ENCODE assay signal across 15 cellular contexts in the genomic region with DNA sequence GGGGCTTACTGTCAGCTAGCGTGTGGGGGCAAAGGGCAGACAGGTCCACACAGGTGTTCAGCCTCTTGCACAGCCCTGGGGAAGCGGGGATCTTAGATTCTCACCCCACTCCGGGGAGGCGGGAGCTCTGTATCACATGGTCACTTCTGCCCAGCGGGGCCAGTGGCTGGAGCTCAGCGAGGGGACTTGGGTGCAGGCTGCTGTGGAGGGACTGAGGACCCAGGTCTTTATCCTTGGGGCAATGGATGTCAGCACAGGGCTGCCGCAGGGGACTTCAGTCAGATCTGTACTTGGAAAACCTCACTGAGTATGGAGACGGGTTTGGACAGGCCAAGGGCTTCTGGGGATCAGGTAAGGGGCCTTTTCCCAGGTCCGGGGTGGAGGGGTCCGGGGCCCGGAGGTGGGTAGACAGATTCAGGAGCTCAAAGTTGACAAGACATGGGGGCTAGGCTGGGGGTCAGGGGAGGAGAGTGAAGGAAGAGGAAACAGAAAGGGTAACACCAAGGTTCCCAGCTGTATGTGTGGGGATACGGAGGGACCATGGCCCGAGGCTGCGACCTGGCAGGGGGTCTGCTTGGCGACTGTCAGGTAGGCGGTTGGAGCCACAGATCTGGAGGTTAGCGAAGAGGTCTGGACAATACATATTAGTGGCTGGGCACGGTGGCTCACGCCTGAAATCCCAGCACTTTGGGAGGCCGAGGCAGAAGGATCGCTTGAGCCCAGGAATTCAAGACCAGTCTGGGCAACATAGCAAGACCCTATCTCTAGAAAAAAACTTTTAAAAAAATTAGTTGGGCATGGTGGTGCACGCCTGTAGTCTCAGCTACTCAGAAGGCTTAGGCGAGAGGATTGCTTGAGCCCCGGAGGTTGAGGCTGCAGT. TPM values are rescaled to one million over a fixed set of nuclear protein-coding genes. Genes with fewer than 3 reads are reported as not detected.
DNase-seq lines count a peak whose midpoint lies in the region; ATAC-seq and TF ChIP-seq lines count a peak whose summit lies in the region.
"Had no signal": no experiment of that assay in that cellular context is flagged by ENCODE, and none has a peak within 500 bp of the region (broad histone marks: within the 10 kb centered on the region; RNA-seq: fewer than 3 reads in every experiment).

No MANE protein-coding gene starts in this region.

- H3K36me3 ChIP-seq in left ventricle myocardium inferior, result no peaks in the 10 kb centered on the region
- H3K36me3 ChIP-seq: ascending aorta, esophagus muscularis mucosa, pancreas, SJCRH30, vagina had no signal

- intact Hi-C loops in right cardiac atrium (cut with DNase I) (loop anchor here in 1 of 4 donors (5.0 kb wide), 1 partner anchor 77 kb away; no protein-coding TSS in a partner anchor), left ventricle myocardium inferior (cut with micrococcal nuclease) (loop anchor here (5.0 kb wide), 1 partner anchor 82 kb away; no protein-coding TSS in a partner anchor)

- ATAC-seq in right cardiac atrium, result no peak
- ATAC-seq in naive thymus-derived CD8-positive, alpha-beta T cell, result no peak
- ATAC-seq: pancreas had no signal

- H3K4me1 Mint-ChIP-seq in naive thymus-derived CD8-positive, alpha-beta T cell, result peaks cover 20 to 47% (median 40%) of the 10 kb centered on the region in 4 donors

- POLR2A ChIA-PET in naive thymus-derived CD8-positive, alpha-beta T cell (lab: Charles Lee), result interaction anchor here (1.1 to 3.3 kb wide), 5 partner anchors 9 to 28 kb away, joined by 3 to 10 read pairs (median 3); a partner anchor contains a TSS

- peak overlapping the region; percentile 54 to 99 (median 97) for H3K27ac Mint-ChIP-seq in naive thymus-derived CD8-positive, alpha-beta T cell
- H3K27ac Mint-ChIP-seq: stimulated activated naive CD8-positive, alpha-beta T cell treated with anti-CD3 and anti-CD28 coated beads, Interleukin-15, Interleukin-2, amounts not matched to agents 100 ng/mL and 50 ng/mL, for 24 hours had no signal

- peak overlapping the region in 6 of 10 donors; percentile 24 to 93 (median 37) for H3K4me3 Mint-ChIP-seq in naive thymus-derived CD8-positive, alpha-beta T cell
- H3K4me3 Mint-ChIP-seq: stimulated activated naive CD8-positive, alpha-beta T cell treated with anti-CD3 and anti-CD28 coated beads, Interleukin-15, Interleukin-2, amounts not matched to agents 100 ng/mL and 50 ng/mL, for 24 hours had no signal

- H3K27me3 Mint-ChIP-seq in naive thymus-derived CD8-positive, alpha-beta T cell, result no peaks in the 10 kb centered on the region
- H3K27me3 Mint-ChIP-seq: stimulated activated naive CD8-positive, alpha-beta T cell treated with anti-CD3 and anti-CD28 coated beads, Interleukin-15, Interleukin-2, amounts not matched to agents 100 ng/mL and 50 ng/mL, for 24 hours had no signal

- H3K4me1 ChIP-seq in right cardiac atrium (ENCODE audit: control insufficient read depth, insufficient read depth, low read length) (no peaks in the 10 kb centered on the region), left ventricle myocardium inferior (peaks cover 47% of the 10 kb centered on the region)
- H3K4me1 ChIP-seq: pancreas had no signal

- H3K27me3 ChIP-seq in right cardiac atrium (ENCODE audit: control insufficient read depth, insufficient read depth) (no peaks in the 10 kb centered on the region), left ventricle myocardium inferior (ENCODE audit: low read depth) (no peaks in the 10 kb centered on the region)
- H3K27me3 ChIP-seq: ascending aorta, esophagus muscularis mucosa, vagina had no signal

- in situ Hi-C loops in KBM-7 (cut with MboI; ENCODE audit: low pct_unique_long_range_greater_than_20kb, low sequenced_read_pairs), result no loop called here

- TF ChIP-seq CTCF in left ventricle myocardium inferior (IDR thresholded peaks at IDR 0.05; ENCODE audit: borderline replicate concordance), result no peak
- no peak for TF ChIP-seq CTCF in coronary artery (IDR thresholded peaks at IDR 0.05)

- DNase-seq in right cardiac atrium (peak in 2 of 3 donors; percentile 37 to 49), left ventricle myocardium inferior (no peak), coronary artery (ENCODE audit: low spot score) (peak; percentile 66), HUDEP-2 (lab: John Stamatoyannopoulos, UW; ENCODE audit: unreplicated experiment in 76 of 76) (no peak), KBM-7 (no peak), SHP77 treated with DMSO at 0.1 percent for 48 hours (lab: John Stamatoyannopoulos, UW) (no peak)
- no peak for DNase-seq in naive thymus-derived CD8-positive, alpha-beta T cell
- no peak for DNase-seq in effector CD8-positive, alpha-beta T cell (lab: John Stamatoyannopoulos, UW)
- DNase-seq: NCI-H1694 treated with DMSO at 0.1 percent for 48 hours had no signal

- no peak overlapping the region for H3K27ac ChIP-seq in right cardiac atrium (ENCODE audit: low read length)
- H3K27ac ChIP-seq in left ventricle myocardium inferior (replicated peaks), result no peak overlapping the region
- H3K27ac ChIP-seq in coronary artery, result no peak overlapping the region
- H3K27ac ChIP-seq: pancreas, SJCRH30 had no signal

- H3K9me3 Mint-ChIP-seq in naive thymus-derived CD8-positive, alpha-beta T cell, result peaks cover 0 to 5% (median 0%) of the 10 kb centered on the region in 9 donors

- H3K9me3 ChIP-seq in right cardiac atrium (ENCODE audit: control insufficient read depth, low read length) (no peaks in the 10 kb centered on the region), left ventricle myocardium inferior (replicated peaks) (peaks cover 7% of the 10 kb centered on the region)
- H3K9me3 ChIP-seq: ascending aorta, esophagus muscularis mucosa, pancreas, vagina had no signal

- no peak overlapping the region for H3K4me3 ChIP-seq in right cardiac atrium (ENCODE audit: low read length)
- H3K4me3 ChIP-seq in left ventricle myocardium inferior, result no peak overlapping the region
- no peak overlapping the region for H3K4me3 ChIP-seq in coronary artery
- H3K4me3 ChIP-seq: ascending aorta, esophagus muscularis mucosa, pancreas, vagina had no signal

- WGBS in right cardiac atrium, result 85% methylated on average over 24 of the region's 24 CpGs

- peaks cover 0 to 3% (median 0%) of the 10 kb centered on the region in 3 donors for H3K36me3 Mint-ChIP-seq in naive thymus-derived CD8-positive, alpha-beta T cell

RNA-seq across cellular contexts. Expression of a gene that starts 15.1 kb away (rescaled TPM):
- total RNA-seq in right cardiac atrium (10 to 100 TPM; 20.5 to 39.5 (median 33.8) TPM), left ventricle myocardium inferior (27.9 TPM)
- polyA plus RNA-seq in right cardiac atrium, result 31.8 TPM
- total RNA-seq in naive thymus-derived CD8-positive, alpha-beta T cell, result 10 to 100 TPM in 1 of 2 experiments, 1 to 10 TPM in 1; 7.4 to 11.7 TPM
- polyA plus RNA-seq in naive thymus-derived CD8-positive, alpha-beta T cell, result 1 to 10 TPM; 2.2 to 6.9 (median 2.6) TPM

RNA-seq across cellular contexts. Expression of a gene that starts 28.2 kb away (rescaled TPM):
- total RNA-seq in right cardiac atrium (10 to 100 TPM; 18.4 to 22.5 (median 19.7) TPM), left ventricle myocardium inferior (15.9 TPM)
- polyA plus RNA-seq in right cardiac atrium, result 24.6 TPM
- 10 to 100 TPM; 40.1 to 47.6 TPM for total RNA-seq in naive thymus-derived CD8-positive, alpha-beta T cell
- polyA plus RNA-seq in naive thymus-derived CD8-positive, alpha-beta T cell, result 10 to 100 TPM; 41.3 to 43.2 (median 41.6) TPM

Comparison
In these comparisons a context has a peak if more than half of its experiments do, and no peak if none do; other contexts are left out.
1. DNase-seq: peak in right cardiac atrium (2 of 3) and coronary artery (single experiment); none in left ventricle myocardium inferior (single experiment), naive thymus-derived CD8-positive, alpha-beta T cell (0 of 10), HUDEP-2 (0 of 76), KBM-7 (single experiment), effector CD8-positive, alpha-beta T cell (single experiment) and SHP77 treated with DMSO at 0.1 percent for 48 hours (single experiment).